ENCODE assay signal across 9 cellular contexts in genomic region chr2:113117594-113118262, GRCh38. TPM values are rescaled to one million over a fixed set of nuclear protein-coding genes. Genes with fewer than 3 reads are reported as not detected.
DNase-seq lines count a peak whose midpoint lies in the region; ATAC-seq and TF ChIP-seq lines count a peak whose summit lies in the region.
"Had no signal": no experiment of that assay in that cellular context is flagged by ENCODE, and none has a peak within 500 bp of the region (broad histone marks: within the 10 kb centered on the region; RNA-seq: fewer than 3 reads in every experiment).

No MANE protein-coding gene starts in this region.

- peaks cover 6% of the 10 kb centered on the region for H3K27me3 ChIP-seq in fibroblast of lung (ENCODE audit: control insufficient read depth, insufficient read depth, low read length)

- no peaks in the 10 kb centered on the region for H3K9me3 ChIP-seq in fibroblast of lung (ENCODE audit: control insufficient read depth, insufficient read depth, low read depth, low read length)

- no peaks in the 10 kb centered on the region for H3K79me2 ChIP-seq in fibroblast of lung (ENCODE audit: control insufficient read depth, insufficient read depth, low read length)

- H3K4me3 ChIP-seq in fibroblast of lung (replicated peaks in 1 of 4; ENCODE audit: control extremely low read depth in 1 of 4, insufficient read depth in 1 of 4, low read depth in 3 of 4, low read length in 4 of 4), result no peak overlapping the region
- peak overlapping the region in 5 of 7 experiments; percentile 25 to 44 (median 34) for H3K4me3 ChIP-seq in skin epidermis

- no peaks in the 10 kb centered on the region for H4K20me1 ChIP-seq in fibroblast of lung (ENCODE audit: control insufficient read depth, extremely low read depth, insufficient read depth, low read length)

- H3K9ac ChIP-seq in fibroblast of lung (ENCODE audit: insufficient read depth, low read length), result no peak overlapping the region

- peaks cover 29% of the 10 kb centered on the region for H3K4me1 Mint-ChIP-seq in T-helper 2 cell treated with Interferon-gamma antibody and Interleukin-4, amounts not matched to agents 5 μg/mL and 100 μg/mL, for 36 hours (ENCODE audit: low read depth)
- H3K4me1 Mint-ChIP-seq: neural crest cell had no signal

- no peaks in the 10 kb centered on the region for H3K9me3 Mint-ChIP-seq in T-helper 2 cell treated with Interferon-gamma antibody and Interleukin-4, amounts not matched to agents 5 μg/mL and 100 μg/mL, for 36 hours
- H3K9me3 Mint-ChIP-seq: neural crest cell had no signal

- no peak for TF ChIP-seq CTCF in fibroblast of lung (conservative IDR thresholded peaks at IDR 0.05 in 1 of 2, IDR thresholded peaks at IDR 0.05 in 1 of 2; ENCODE audit: low read depth in 1 of 2, low read length in 2 of 2)

- H3K4me1 ChIP-seq in fibroblast of lung (ENCODE audit: control insufficient read depth, extremely low read depth, insufficient read depth, low read length), result no peaks in the 10 kb centered on the region

- H3K4me3 Mint-ChIP-seq in T-helper 2 cell treated with Interferon-gamma antibody and Interleukin-4, amounts not matched to agents 5 μg/mL and 100 μg/mL, for 36 hours, result no peak overlapping the region
- H3K4me3 Mint-ChIP-seq: neural crest cell had no signal

- H3K27ac ChIP-seq in fibroblast of lung (ENCODE audit: insufficient read depth, low read length), result no peak overlapping the region
- peak overlapping the region in 19 of 21 experiments; percentile 44 to 87 (median 77) for H3K27ac ChIP-seq in skin epidermis

- no peaks in the 10 kb centered on the region for H3K36me3 Mint-ChIP-seq in T-helper 2 cell treated with Interferon-gamma antibody and Interleukin-4, amounts not matched to agents 5 μg/mL and 100 μg/mL, for 36 hours (ENCODE audit: low read depth)

- H2AFZ ChIP-seq in fibroblast of lung (ENCODE audit: low read length), result no peak overlapping the region

- H3K27ac Mint-ChIP-seq in T-helper 2 cell treated with Interferon-gamma antibody and Interleukin-4, amounts not matched to agents 5 μg/mL and 100 μg/mL, for 36 hours, result peak overlapping the region; percentile 33

- DNase-seq in GM04503 (ENCODE audit: low read depth), result peak; percentile 52
- peak; percentile 83 for DNase-seq in T-helper 2 cell treated with Interferon-gamma antibody and Interleukin-4, amounts not matched to agents 5 μg/mL and 100 μg/mL, for 36 hours (ENCODE audit: low spot score)
- DNase-seq in fibroblast of lung (ENCODE audit: low read depth in 2 of 2), result peak; percentile 73 to 94
- no peak for DNase-seq in NCI-H1436 (lab: John Stamatoyannopoulos, UW)
- no peak for DNase-seq in NCI-H2196 treated with DMSO at 0.1 percent for 48 hours (lab: John Stamatoyannopoulos, UW; ENCODE audit: unreplicated experiment)
- no peak for DNase-seq in NCI-H69 (lab: John Stamatoyannopoulos, UW)

- no peak overlapping the region for H3K4me2 ChIP-seq in fibroblast of lung (ENCODE audit: extremely low read depth, insufficient read depth, low read length)

- no peak for ATAC-seq in GM18907 (IDR thresholded peaks at IDR 0.05; ENCODE audit: unreplicated experiment)

- H3K27me3 Mint-ChIP-seq in T-helper 2 cell treated with Interferon-gamma antibody and Interleukin-4, amounts not matched to agents 5 μg/mL and 100 μg/mL, for 36 hours (ENCODE audit: low read depth), result no peaks in the 10 kb centered on the region

- H3K36me3 ChIP-seq in fibroblast of lung (ENCODE audit: control insufficient read depth, insufficient read depth, low read length), result no peaks in the 10 kb centered on the region

RNA-seq across cellular contexts. Expression of gene IL1RN, which starts 9.7 kb away (rescaled TPM):
- total RNA-seq in fibroblast of lung, result not detected in 2 replicates
- 0.06 and 0.36 TPM in 2 replicates for polyA plus RNA-seq in fibroblast of lung
- polyA plus RNA-seq in fibroblast of lung (2012), result 0.32 TPM in 1 of 2 replicates, not detected in the other
- not detected in 2 replicates for polyA minus RNA-seq in fibroblast of lung (ENCODE audit: low replicate concordance)
- total RNA-seq: neural crest cell had no signal

RNA-seq across cellular contexts. Expression of gene IL1F10, which starts 50.0 kb away (rescaled TPM):
- not detected in 2 replicates for total RNA-seq in fibroblast of lung
- polyA plus RNA-seq in fibroblast of lung, result not detected in 2 replicates
- polyA plus RNA-seq in fibroblast of lung (2012), result not detected in 2 replicates
- polyA minus RNA-seq in fibroblast of lung (ENCODE audit: low replicate concordance), result not detected in 2 replicates
- total RNA-seq: neural crest cell had no signal

RNA-seq across cellular contexts. Expression of gene PSD4, which starts 56.0 kb away (rescaled TPM):
- total RNA-seq in fibroblast of lung, result 2.6 and 6.1 TPM in 2 replicates
- 1.0 and 1.4 TPM in 2 replicates for polyA plus RNA-seq in fibroblast of lung
- polyA plus RNA-seq in fibroblast of lung (2012), result 1.9 and 2.6 TPM in 2 replicates
- polyA minus RNA-seq in fibroblast of lung (ENCODE audit: low replicate concordance), result 3.3 and 3.7 TPM in 2 replicates

RNA-seq across cellular contexts. Expression of gene IL36RN, which starts 58.7 kb away (rescaled TPM):
- not detected in 2 replicates for total RNA-seq in fibroblast of lung
- polyA plus RNA-seq in fibroblast of lung, result not detected in 2 replicates
- not detected in 2 replicates for polyA plus RNA-seq in fibroblast of lung (2012)
- polyA minus RNA-seq in fibroblast of lung (ENCODE audit: low replicate concordance), result not detected in 2 replicates
- total RNA-seq: neural crest cell had no signal

Comparison
In these comparisons a context has a peak if more than half of its experiments do, and no peak if none do; other contexts are left out.
1. DNase-seq: peak in GM04503 (single experiment), T-helper 2 cell treated with Interferon-gamma antibody and Interleukin-4, amounts not matched to agents 5 μg/mL and 100 μg/mL, for 36 hours (single experiment) and fibroblast of lung (2 of 2); none in NCI-H1436 (single experiment), NCI-H2196 treated with DMSO at 0.1 percent for 48 hours (single experiment) and NCI-H69 (single experiment).
2. H3K4me3 ChIP-seq: peak in skin epidermis (5 of 7); none in fibroblast of lung (0 of 4).